ENCODE assay signal across 20 cellular contexts in genomic region chr10:33388805-33389204, GRCh38.
"Had no signal": no experiment of that assay in that cellular context is flagged by ENCODE, and none has a peak within 500 bp of the region (broad histone marks: within the 10 kb centered on the region; RNA-seq: fewer than 3 reads in every experiment).

No MANE protein-coding gene starts in this region.

- H3K27ac ChIP-seq: SJSA1, SK-N-MC had no signal

- DNase-seq: Karpas-422, KG1, MG63, NCI-H1092, NCI-H1105 treated with DMSO at 0.1 percent for 48 hours, NCI-H1417 treated with DMSO at 0.1 percent for 48 hours, NCI-H146, NCI-H1694 treated with DMSO at 0.1 percent for 48 hours, NCI-H1930, NCI-H2081, NCI-H2107, NCI-H2227 treated with DMSO at 0.1 percent for 48 hours, NCI-H524, NCI-H526 treated with DMSO at 0.1 percent for 48 hours, NCI-H774, Right ventricle myocardium superior, RPMI8226, SIG-M5 had no signal

- H3K9me3 ChIP-seq: MG63, SJSA1 had no signal

- H3K4me3 ChIP-seq: MG63, SJSA1, SK-N-MC had no signal

- H3K27me3 ChIP-seq: SJSA1 had no signal

- H3K36me3 ChIP-seq: MG63, SJSA1 had no signal
